6 cellular contexts compared by ENCODE assay signal in the genomic region with DNA sequence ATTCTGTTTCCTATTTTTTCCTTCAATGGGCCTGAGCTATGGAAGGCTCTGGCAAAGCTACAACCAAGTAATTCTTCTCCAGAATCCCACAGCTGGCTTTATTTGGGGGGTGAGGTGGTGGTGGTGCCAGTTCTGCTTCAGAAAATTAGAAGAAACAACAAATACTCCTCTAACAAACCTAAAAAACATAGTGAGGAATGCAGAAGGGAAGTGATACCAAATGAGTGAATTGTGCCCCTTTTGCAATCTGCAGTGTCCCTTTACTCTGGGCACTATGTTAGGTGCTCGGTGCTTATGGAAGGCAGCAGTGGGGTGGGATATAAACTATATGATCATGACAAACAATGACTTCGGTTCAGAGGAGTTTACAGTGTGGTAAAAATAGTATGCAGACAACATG.
"Had no signal": no experiment of that assay in that cellular context is flagged by ENCODE, and none has a peak within 500 bp of the region (broad histone marks: within the 10 kb centered on the region; RNA-seq: fewer than 3 reads in every experiment).

No MANE protein-coding gene starts in this region.

- ATAC-seq: GM23338, K562 had no signal

- H3K4me3 ChIP-seq: GM23338, K562 had no signal

- DNase-seq: H9, HCEC 1CT, IMR-90, KG1 had no signal
